Comparison of ENCODE assay signal across 8 cellular contexts in genomic region chr12:120725151-120725658, GRCh38. TPM values are rescaled to one million over a fixed set of nuclear protein-coding genes. Genes with fewer than 3 reads are reported as not detected.
DNase-seq lines count a peak whose midpoint lies in the region; ATAC-seq and TF ChIP-seq lines count a peak whose summit lies in the region.

No MANE protein-coding gene starts in this region.

- H3K9me3 ChIP-seq in Caco-2 (no peaks in the 10 kb centered on the region), HUES48 (ENCODE audit: control insufficient read depth, insufficient read depth, low read length) (no peaks in the 10 kb centered on the region)

- H3K4me1 Mint-ChIP-seq in Caco-2 (ENCODE audit: low read depth, unreplicated experiment) = peaks cover 8% of the 10 kb centered on the region
- H3K4me1 Mint-ChIP-seq in natural killer cell treated with Interleukin-12 subunit alpha and Interleukin-12 subunit beta and Interleukin-15 and Interleukin-18, amount 100 ng/mL, for 72 hours (ENCODE audit: low read depth in 2 of 2) = peaks cover 16 to 18% of the 10 kb centered on the region in 2 donors

- no peak for DNase-seq in Caco-2
- DNase-seq in cardiac fibroblast (ENCODE audit: low read depth in 2 of 2) = no peak
- no peak for DNase-seq in natural killer cell treated with Interleukin-12 subunit alpha and Interleukin-12 subunit beta and Interleukin-15 and Interleukin-18, amount 100 ng/mL, for 72 hours (ENCODE audit: low spot score)
- DNase-seq in cerebellum (ENCODE audit: low spot score) = no peak

- H3K4me3 Mint-ChIP-seq in Caco-2 (ENCODE audit: unreplicated experiment) = peak overlapping the region; percentile 72
- peak overlapping the region; percentile 94 for H3K4me3 Mint-ChIP-seq in natural killer cell treated with Interleukin-12 subunit alpha and Interleukin-12 subunit beta and Interleukin-15 and Interleukin-18, amount 100 ng/mL, for 72 hours

- H3K36me3 Mint-ChIP-seq in Caco-2 (ENCODE audit: insufficient read depth, unreplicated experiment) = peaks cover 38% of the 10 kb centered on the region
- no peaks in the 10 kb centered on the region for H3K36me3 Mint-ChIP-seq in natural killer cell treated with Interleukin-12 subunit alpha and Interleukin-12 subunit beta and Interleukin-15 and Interleukin-18, amount 100 ng/mL, for 72 hours

- peaks cover 9% of the 10 kb centered on the region for H3K36me3 ChIP-seq in Caco-2 (ENCODE audit: control insufficient read depth, insufficient read depth, low read length)
- peaks cover 40% of the 10 kb centered on the region for H3K36me3 ChIP-seq in HUES48 (ENCODE audit: control insufficient read depth, insufficient read depth, low read length)

- CTCF ChIA-PET in Caco-2 (lab: Charles Lee) = no interaction called here

- ATAC-seq in natural killer cell treated with Interleukin-12 subunit alpha and Interleukin-12 subunit beta and Interleukin-15 and Interleukin-18, amount 100 ng/mL, for 72 hours = no peak
- ATAC-seq in HG03432 (IDR thresholded peaks at IDR 0.05; ENCODE audit: unreplicated experiment) = no peak
- ATAC-seq in HG02623 (IDR thresholded peaks at IDR 0.05; ENCODE audit: unreplicated experiment) = no peak
- ATAC-seq in GM21737 (IDR thresholded peaks at IDR 0.05; ENCODE audit: unreplicated experiment) = no peak

- peak overlapping the region; percentile 50; the same call in 1 of the 2 replicates for H3K9ac ChIP-seq in HUES48 (ENCODE audit: low read depth, low read length)

- BruUV-seq in Caco-2 (replicated peaks; lab: Mats Ljungman, UMichigan) = no TSS peak

- no peaks in the 10 kb centered on the region for H3K27me3 Mint-ChIP-seq in Caco-2 (ENCODE audit: insufficient read depth, unreplicated experiment)
- H3K27me3 Mint-ChIP-seq in natural killer cell treated with Interleukin-12 subunit alpha and Interleukin-12 subunit beta and Interleukin-15 and Interleukin-18, amount 100 ng/mL, for 72 hours = no peaks in the 10 kb centered on the region

- intact Hi-C loops in Caco-2 (cut with micrococcal nuclease; ENCODE audit: unreplicated experiment) = loop anchor here (5.0 kb wide), 1 partner anchor 143 kb away; the partner anchor contains the start of gene POP5

- H3K4me1 ChIP-seq in Caco-2 = no peaks in the 10 kb centered on the region
- peaks cover 9% of the 10 kb centered on the region; the same call in 1 of the 2 replicates for H3K4me1 ChIP-seq in HUES48 (ENCODE audit: control insufficient read depth, insufficient read depth, low read length)

- no peaks in the 10 kb centered on the region for H3K9me3 Mint-ChIP-seq in Caco-2 (ENCODE audit: unreplicated experiment)
- no peaks in the 10 kb centered on the region for H3K9me3 Mint-ChIP-seq in natural killer cell treated with Interleukin-12 subunit alpha and Interleukin-12 subunit beta and Interleukin-15 and Interleukin-18, amount 100 ng/mL, for 72 hours

- H3K27ac Mint-ChIP-seq in Caco-2 (ENCODE audit: unreplicated experiment) = peak overlapping the region; percentile 26
- peak overlapping the region in 1 of 2 donors; percentile 81 for H3K27ac Mint-ChIP-seq in natural killer cell treated with Interleukin-12 subunit alpha and Interleukin-12 subunit beta and Interleukin-15 and Interleukin-18, amount 100 ng/mL, for 72 hours

- H3K27ac ChIP-seq in HUES48 (ENCODE audit: low read depth, low read length) = no peak overlapping the region

- H3K27me3 ChIP-seq in Caco-2 (replicated peaks; ENCODE audit: control insufficient read depth, insufficient read depth, low read length) = no peaks in the 10 kb centered on the region
- H3K27me3 ChIP-seq in HUES48 (ENCODE audit: control insufficient read depth, insufficient read depth, low read length) = 0 out of 2 replicates have a peak, but pooled peaks cover 6% of the 10 kb centered on the region

- POLR2A ChIA-PET in Caco-2 (lab: Charles Lee) = interaction anchor here (0.5 kb wide), 1 partner anchor 22 kb away, joined by 3 read pairs; no protein-coding TSS in a partner anchor

- H3K4me3 ChIP-seq in Caco-2 (ENCODE audit: low read depth, low read length) = peak overlapping the region; percentile 63
- peak overlapping the region; percentile 76 for H3K4me3 ChIP-seq in HUES48 (ENCODE audit: low read depth, low read length)
- H3K4me3 ChIP-seq in cardiac fibroblast (replicated peaks in 1 of 2; ENCODE audit: low read depth in 2 of 2, low read length in 2 of 2) = peak overlapping the region; percentile 47 to 66

- TF ChIP-seq CTCF in Caco-2 (IDR thresholded peaks at IDR 0.05; ENCODE audit: insufficient read depth in 1 of 2, low read depth in 1 of 2, low read length in 1 of 2, severe bottlenecking in 1 of 2, unreplicated experiment in 1 of 2) (no peak), cardiac fibroblast (IDR thresholded peaks at IDR 0.05; ENCODE audit: low read depth, low read length) (no peak)

RNA-seq across cellular contexts. Expression of gene ACADS, which starts 0.4 kb away (rescaled TPM):
- total RNA-seq in Caco-2 (2022) (12.5 and 13.1 TPM in 2 replicates), cerebellum (3.3 TPM)
- total RNA-seq in natural killer cell treated with Interleukin-12 subunit alpha and Interleukin-12 subunit beta and Interleukin-15 and Interleukin-18, amount 100 ng/mL, for 72 hours = 10 to 100 TPM; 12.8 to 13.9 TPM

RNA-seq across cellular contexts. Expression of gene UNC119B, which starts 14.9 kb away (rescaled TPM):
- 39.1 and 44.4 TPM in 2 replicates for total RNA-seq in Caco-2 (2022)
- 10 to 100 TPM; 15.6 to 28.1 TPM for total RNA-seq in natural killer cell treated with Interleukin-12 subunit alpha and Interleukin-12 subunit beta and Interleukin-15 and Interleukin-18, amount 100 ng/mL, for 72 hours
- total RNA-seq in cerebellum = 20.8 TPM

RNA-seq across cellular contexts. Expression of gene MLEC, which starts 38.3 kb away (rescaled TPM):
- total RNA-seq in Caco-2 (2022) (143 and 150 TPM in 2 replicates), cerebellum (46.8 TPM)
- 100 to 1,000 TPM; 115 to 158 TPM for total RNA-seq in natural killer cell treated with Interleukin-12 subunit alpha and Interleukin-12 subunit beta and Interleukin-15 and Interleukin-18, amount 100 ng/mL, for 72 hours
